20 cellular contexts compared by ENCODE assay signal in genomic region chr9:8205580-8205979, GRCh38.
"Had no signal": no experiment of that assay in that cellular context is flagged by ENCODE, and none has a peak within 500 bp of the region (broad histone marks: within the 10 kb centered on the region; RNA-seq: fewer than 3 reads in every experiment).

No MANE protein-coding gene starts in this region.

- ATAC-seq: left colon; left ventricle myocardium superior; psoas muscle; sciatic nerve; stimulated activated naive B cell treated with anti-CD40 and anti-IgM and Interleukin-4, amounts not matched to agents 10 μg/mL and 1 μg/mL and 100 μg/mL, for 72 hours had no signal

- H3K9me3 ChIP-seq: esophagus squamous epithelium, psoas muscle, stomach, thoracic aorta had no signal

- H3K36me3 ChIP-seq: esophagus squamous epithelium, stomach, thoracic aorta had no signal

- H3K27me3 ChIP-seq: esophagus squamous epithelium, stomach had no signal

- H3K27ac ChIP-seq: esophagus squamous epithelium, psoas muscle, skin epidermis, stomach, thoracic aorta had no signal

- H3K4me3 ChIP-seq: esophagus squamous epithelium, lung, psoas muscle, skin epidermis, stomach had no signal

- DNase-seq: cerebellar nuclear complex; dermis blood vessel endothelial cell; esophagus squamous epithelium; head of caudate nucleus; hippocampal formation; left colon; left ventricle myocardium superior; mesendoderm; naive B cell; psoas muscle; stimulated activated CD4-positive, alpha-beta T cell treated with anti-CD3 and anti-CD28 coated beads, Interleukin-2, amount 100 ng/mL, for 24 hours; stimulated activated CD4-positive, alpha-beta T cell treated with anti-CD3 and anti-CD28 coated beads, Interleukin-4, amount 100 ng/mL, for 4 hours; stimulated activated naive B cell treated with anti-CD40 and anti-IgM and Interleukin-4, amounts not matched to agents 10 μg/mL and 1 μg/mL and 100 μg/mL, for 72 hours; stomach; substantia nigra; trophoblast cell had no signal

- H3K4me1 ChIP-seq: esophagus squamous epithelium, psoas muscle, stomach had no signal
